1 cellular context compared by ENCODE assay signal in genomic region chr14:91202234-91202974, GRCh38.
TF ChIP-seq lines count a peak whose summit lies in the region.

No MANE protein-coding gene starts in this region.

TF ChIP-seq in H1, 55 proteins besides CTCF, POLR2A, EP300 and RAD21:
- TF ChIP-seq RNF2 (IDR thresholded peaks at IDR 0.05; ENCODE audit: borderline replicate concordance, low read depth, low read length, missing control alignments, poor library complexity, severe bottlenecking) (no peak), CHD2 (IDR thresholded peaks at IDR 0.05; ENCODE audit: low read length) (no peak), NANOG (IDR thresholded peaks at IDR 0.05; ENCODE audit: insufficient read depth, low read depth, low read length, poor library complexity, severe bottlenecking) (no peak), USF2 (IDR thresholded peaks at IDR 0.05; ENCODE audit: low read length) (no peak), YY1 (IDR thresholded peaks at IDR 0.05; ENCODE audit: low read depth, low read length) (no peak), BACH1 (IDR thresholded peaks at IDR 0.05; ENCODE audit: low read length) (no peak), KDM5A (IDR thresholded peaks at IDR 0.05; ENCODE audit: low read length) (no peak), SIX5 (IDR thresholded peaks at IDR 0.05; ENCODE audit: low read depth, low read length) (no peak), TEAD4 (IDR thresholded peaks at IDR 0.05; ENCODE audit: low read depth, low read length) (no peak), RFX5 (IDR thresholded peaks at IDR 0.05; ENCODE audit: borderline replicate concordance, low read depth, low read length) (no peak), CHD1 (IDR thresholded peaks at IDR 0.05; ENCODE audit: low read depth, low read length) (no peak), POU5F1 (IDR thresholded peaks at IDR 0.05; ENCODE audit: low read depth, low read length) (no peak), RBBP5 (IDR thresholded peaks at IDR 0.05; ENCODE audit: borderline replicate concordance, low read depth, low read length) (no peak), BRCA1 (IDR thresholded peaks at IDR 0.05; ENCODE audit: low read depth, low read length) (no peak), ASH2L (IDR thresholded peaks at IDR 0.05; ENCODE audit: low read length) (no peak), CREB1 (IDR thresholded peaks at IDR 0.05) (no peak), KDM4A (IDR thresholded peaks at IDR 0.05; ENCODE audit: low read depth, low read length, severe bottlenecking) (no peak)
